Comparison of ENCODE assay signal across 17 cellular contexts in genomic region chr2:182301093-182301492, GRCh38.
DNase-seq lines count a peak whose midpoint lies in the region; ATAC-seq and TF ChIP-seq lines count a peak whose summit lies in the region.
"Had no signal": no experiment of that assay in that cellular context is flagged by ENCODE, and none has a peak within 500 bp of the region (broad histone marks: within the 10 kb centered on the region; RNA-seq: fewer than 3 reads in every experiment).

No MANE protein-coding gene starts in this region.

- H3K4me3 ChIP-seq in ACC112 (ENCODE audit: low read depth, low read length) (0 out of 2 replicates have a peak overlapping the region, but pooled peaks have one; percentile 22), adipocyte (ENCODE audit: low read length) (no peak overlapping the region), fibroblast of villous mesenchyme (ENCODE audit: low read depth, low read length) (no peak overlapping the region)

- H3K27ac ChIP-seq in ACC112 (ENCODE audit: low read depth, low read length): peak overlapping the region; percentile 67

- ATAC-seq in GM18505 (IDR thresholded peaks at IDR 0.05; ENCODE audit: unreplicated experiment) (no peak), GM21825 (IDR thresholded peaks at IDR 0.05; ENCODE audit: unreplicated experiment) (no peak), GM21528 (IDR thresholded peaks at IDR 0.05; ENCODE audit: low FRiP score, unreplicated experiment) (no peak)
- ATAC-seq: activated CD4-positive, CD25-positive, alpha-beta regulatory T cell treated with anti-CD3 and anti-CD28 coated beads, Interleukin-2, amount 50 U/mL, for 24 hours had no signal

- H3K4me1 ChIP-seq in ACC112 (ENCODE audit: control insufficient read depth, insufficient read depth, low read length, unreplicated experiment) (peaks cover 44% of the 10 kb centered on the region), adipocyte (ENCODE audit: control insufficient read depth, insufficient read depth, low read length) (peaks cover 35% of the 10 kb centered on the region)

- no peaks in the 10 kb centered on the region for H3K27me3 ChIP-seq in ACC112 (ENCODE audit: insufficient read depth, low read length)
- no peaks in the 10 kb centered on the region for H3K27me3 ChIP-seq in adipocyte (replicated peaks; ENCODE audit: control insufficient read depth, insufficient read depth, low read length)

- peaks cover 32% of the 10 kb centered on the region for H3K4me1 Mint-ChIP-seq in HFFc6 (ENCODE audit: low read depth)
- H3K4me1 Mint-ChIP-seq: naive B cell had no signal

- no peaks in the 10 kb centered on the region for H3K36me3 Mint-ChIP-seq in HFFc6 (ENCODE audit: low read depth)
- H3K36me3 Mint-ChIP-seq: naive B cell had no signal

- H3K27ac Mint-ChIP-seq in HFFc6: no peak overlapping the region
- H3K27ac Mint-ChIP-seq: activated T-helper 2 cell treated with anti-CD3 and anti-CD28 coated beads, Interferon-gamma antibody, Interleukin-2, Interleukin-4, amounts not matched to agents 10 μg/mL and 5 μg/mL and 100 μg/mL, durations not matched to agents 14 hours and 24 hours and 36 hours; naive B cell had no signal

- H3K9me3 Mint-ChIP-seq in HFFc6: no peaks in the 10 kb centered on the region
- H3K9me3 Mint-ChIP-seq: activated T-helper 2 cell treated with anti-CD3 and anti-CD28 coated beads, Interferon-gamma antibody, Interleukin-2, Interleukin-4, amounts not matched to agents 10 μg/mL and 5 μg/mL and 100 μg/mL, durations not matched to agents 14 hours and 24 hours and 36 hours had no signal

- no peak overlapping the region for H2AFZ ChIP-seq in ACC112 (ENCODE audit: low read length, unreplicated experiment)

- H3K4me3 Mint-ChIP-seq in HFFc6: no peak overlapping the region
- H3K4me3 Mint-ChIP-seq: naive B cell had no signal

- H3K36me3 ChIP-seq in ACC112 (ENCODE audit: insufficient read depth, low read length): no peaks in the 10 kb centered on the region; the same call in 1 of the 2 replicates
- no peaks in the 10 kb centered on the region for H3K36me3 ChIP-seq in adipocyte (ENCODE audit: control insufficient read depth, insufficient read depth, low read length, severe bottlenecking)

- H3K9ac ChIP-seq in adipocyte (ENCODE audit: low read length): no peak overlapping the region

- TF ChIP-seq CTCF in HFFc6 (IDR thresholded peaks at IDR 0.05) (peak; percentile 34; the same call in 1 of the 2 replicates), fibroblast of villous mesenchyme (IDR thresholded peaks at IDR 0.05; ENCODE audit: insufficient read depth, low read depth, low read length) (peak; percentile 7)

- DNase-seq in HFFc6: peak; percentile 29
- peak; percentile 63 for DNase-seq in adipocyte (ENCODE audit: low read depth)
- no peak for DNase-seq in fibroblast of villous mesenchyme (ENCODE audit: low read depth)
- no peak for DNase-seq in activated naive CD4-positive, alpha-beta T cell treated with anti-CD3 and anti-CD28 coated beads, Interleukin-2, amount 50 U/mL, for 16 hours
- DNase-seq: amniotic stem cell, head of caudate nucleus, mammary epithelial cell, naive B cell, NCI-H1436 treated with DMSO at 0.1 percent for 48 hours, posterior cingulate gyrus, SIG-M5 had no signal

- no peak for TF ChIP-seq POLR2A in GM18505 (IDR thresholded peaks at IDR 0.05; ENCODE audit: borderline replicate concordance, extremely low read depth, insufficient read depth, insufficient read length)

- no peaks in the 10 kb centered on the region for H3K79me2 ChIP-seq in ACC112 (ENCODE audit: control insufficient read depth, insufficient read depth, low read length, unreplicated experiment)

- no peaks in the 10 kb centered on the region; the same call in 1 of the 2 replicates for H3K27me3 Mint-ChIP-seq in HFFc6 (ENCODE audit: insufficient read depth)
- H3K27me3 Mint-ChIP-seq: naive B cell had no signal

- H3K9me3 ChIP-seq in adipocyte (ENCODE audit: control insufficient read depth, low read length): no peaks in the 10 kb centered on the region

Comparison
In these comparisons a context has a peak if more than half of its experiments do, and no peak if none do; other contexts are left out.
1. DNase-seq: peak in HFFc6 (single experiment) and adipocyte (single experiment); none in fibroblast of villous mesenchyme (single experiment) and activated naive CD4-positive, alpha-beta T cell treated with anti-CD3 and anti-CD28 coated beads, Interleukin-2, amount 50 U/mL, for 16 hours (single experiment).